ENCODE assay signal across 7 cellular contexts in the genomic region with DNA sequence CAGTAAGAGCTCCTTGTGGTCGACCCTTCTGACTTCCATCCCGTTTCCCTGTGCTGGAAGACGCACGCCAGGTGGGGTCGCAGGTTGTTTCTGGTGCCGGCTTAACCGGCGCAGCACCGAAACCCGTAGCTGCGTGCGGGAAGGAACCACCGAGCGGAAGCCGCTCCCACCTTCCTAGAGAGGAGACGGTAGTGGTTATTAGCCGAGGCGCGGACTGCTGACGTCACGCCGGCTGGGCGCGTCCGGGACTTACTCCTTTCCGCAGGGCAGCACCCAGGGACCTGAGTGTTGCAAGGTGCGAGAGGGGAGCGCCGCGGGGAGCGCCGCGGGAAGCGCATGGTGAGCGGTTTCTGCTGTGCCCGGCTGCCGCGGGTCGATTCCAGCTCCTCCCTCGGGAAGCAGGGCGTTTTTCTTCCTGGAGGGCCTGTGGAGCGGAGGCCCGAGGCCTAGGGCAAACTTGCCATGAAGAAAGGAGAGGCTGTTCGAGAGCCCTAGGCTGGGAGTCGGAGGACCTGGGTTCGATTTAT. TPM values are rescaled to one million over a fixed set of nuclear protein-coding genes. Genes with fewer than 3 reads are reported as not detected.
DNase-seq lines count a peak whose midpoint lies in the region; ATAC-seq lines count a peak whose summit lies in the region.

A gene (plus strand): TSS at position 252 of the 527 bp plus-strand sequence. CDS start 4,787 bp downstream, outside the sequence.

- peaks cover 3 to 6% of the 10 kb centered on the region in 2 donors for H3K9me3 ChIP-seq in esophagus (ENCODE audit: control insufficient read depth in 2 of 2, insufficient read depth in 1 of 2, low read depth in 1 of 2, low read length in 1 of 2)

- H3K4me3 ChIP-seq in esophagus (ENCODE audit: low read depth in 1 of 2, low read length in 2 of 2), result peak within 1 kb of the TSS; percentile 62 to 88

- peak within 1 kb of the TSS; percentile 55 to 79 for H3K27ac ChIP-seq in esophagus (ENCODE audit: low read depth in 2 of 2, low read length in 1 of 2)

- DNase-seq in NCI-H774 (lab: John Stamatoyannopoulos, UW) (peak; percentile 39), activated T-cell treated with anti-CD3 and anti-CD28 coated beads for 48 hours (ENCODE audit: low read depth) (peak; percentile 84), mucosa of gallbladder (ENCODE audit: low spot score) (peak; percentile 95)
- DNase-seq in stimulated activated CD8-positive, alpha-beta memory T cell treated with anti-CD3 and anti-CD28 coated beads, Interleukin-2, amount 100 ng/mL, for 1 hour (ENCODE audit: low read depth in 2 of 2), result peak; percentile 65 to 74

- H3K27me3 ChIP-seq in esophagus (ENCODE audit: control insufficient read depth in 1 of 2, insufficient read depth in 2 of 2, low read length in 2 of 2), result no peaks in the 10 kb centered on the region

- no peaks in the 10 kb centered on the region for H3K4me1 ChIP-seq in esophagus (ENCODE audit: control insufficient read depth in 2 of 2, insufficient read depth in 2 of 2, low read length in 1 of 2)

- ATAC-seq in GM18517 (IDR thresholded peaks at IDR 0.05; ENCODE audit: unreplicated experiment) (peak; percentile 77), HG03175 (IDR thresholded peaks at IDR 0.05; ENCODE audit: unreplicated experiment) (peak; percentile 80)

- peaks cover 0 to 6% of the 10 kb centered on the region in 2 donors for H3K36me3 ChIP-seq in esophagus (ENCODE audit: control insufficient read depth in 2 of 2, insufficient read depth in 2 of 2, low read length in 1 of 2)

- 2 to 3% methylated on average over 46 of the region's 46 CpGs for WGBS in esophagus, 2 donors

RNA-seq across cellular contexts. Expression of the gene that starts here (rescaled TPM):
- polyA plus RNA-seq in esophagus, result under 1 TPM; 0.53 to 0.89 TPM
- 5.6 TPM for total RNA-seq in mucosa of gallbladder

Comparison
In these comparisons a context has a peak if more than half of its experiments do, and no peak if none do; other contexts are left out.
1. Peak in every context shown above with its lines: DNase-seq, ATAC-seq, H3K4me3 ChIP-seq and H3K27ac ChIP-seq.
2. DNase-seq: peak in every context shown above with its lines; median percentile 95 in mucosa of gallbladder; 84 in activated T-cell treated with anti-CD3 and anti-CD28 coated beads for 48 hours; 70 in stimulated activated CD8-positive, alpha-beta memory T cell treated with anti-CD3 and anti-CD28 coated beads, Interleukin-2, amount 100 ng/mL, for 1 hour; 39 in NCI-H774.